Comparison of ENCODE assay signal across 16 cellular contexts in genomic region chr1:202165942-202166843, GRCh38. TPM values are rescaled to one million over a fixed set of nuclear protein-coding genes. Genes with fewer than 3 reads are reported as not detected.
DNase-seq lines count a peak whose midpoint lies in the region; ATAC-seq and TF ChIP-seq lines count a peak whose summit lies in the region.
"Had no signal": no experiment of that assay in that cellular context is flagged by ENCODE, and none has a peak within 500 bp of the region (broad histone marks: within the 10 kb centered on the region; RNA-seq: fewer than 3 reads in every experiment).

No MANE protein-coding gene starts in this region.

- no peaks in the 10 kb centered on the region for H3K9me3 Mint-ChIP-seq in CD4-positive, alpha-beta memory T cell
- no peaks in the 10 kb centered on the region for H3K9me3 Mint-ChIP-seq in activated naive CD8-positive, alpha-beta T cell treated with anti-CD3 and anti-CD28 coated beads, Interleukin-2, amount 10 ng/mL, durations not matched to agents 7 days and 5 days
- H3K9me3 Mint-ChIP-seq in nephron, result no peaks in the 10 kb centered on the region
- H3K9me3 Mint-ChIP-seq: stimulated activated memory B cell treated with anti-CD40 and anti-IgM and Interleukin-4, amounts not matched to agents 10 μg/mL and 1 μg/mL and 100 μg/mL, for 72 hours had no signal

- TF ChIP-seq CTCF in HEK293 (tag by site-specific recombination; IDR thresholded peaks at IDR 0.05), result no peak
- no peak for TF ChIP-seq CTCF in nephron (IDR thresholded peaks at IDR 0.05; ENCODE audit: unreplicated experiment in 3 of 3)

- peaks cover 0 to 4% of the 10 kb centered on the region in 2 donors for H3K36me3 Mint-ChIP-seq in CD4-positive, alpha-beta memory T cell
- H3K36me3 Mint-ChIP-seq in activated naive CD8-positive, alpha-beta T cell treated with anti-CD3 and anti-CD28 coated beads, Interleukin-2, amount 10 ng/mL, durations not matched to agents 7 days and 5 days, result peaks cover 1% of the 10 kb centered on the region
- no peaks in the 10 kb centered on the region for H3K36me3 Mint-ChIP-seq in nephron (ENCODE audit: low read depth)
- H3K36me3 Mint-ChIP-seq: stimulated activated memory B cell treated with anti-CD40 and anti-IgM and Interleukin-4, amounts not matched to agents 10 μg/mL and 1 μg/mL and 100 μg/mL, for 72 hours had no signal

- peaks cover 35 to 71% (median 52%) of the 10 kb centered on the region in 4 donors for H3K4me1 Mint-ChIP-seq in CD4-positive, alpha-beta memory T cell
- H3K4me1 Mint-ChIP-seq in activated naive CD8-positive, alpha-beta T cell treated with anti-CD3 and anti-CD28 coated beads, Interleukin-2, amount 10 ng/mL, durations not matched to agents 7 days and 5 days, result peaks cover 44% of the 10 kb centered on the region
- H3K4me1 Mint-ChIP-seq in nephron, result peaks cover 48% of the 10 kb centered on the region

- no peaks in the 10 kb centered on the region for H3K36me3 ChIP-seq in CD4-positive, alpha-beta memory T cell (ENCODE audit: insufficient read depth, low read length)
- H3K36me3 ChIP-seq in HEK293 (ENCODE audit: control insufficient read depth in 2 of 2, insufficient read depth in 1 of 2, low read length in 2 of 2), result no peaks in the 10 kb centered on the region
- H3K36me3 ChIP-seq: prostate gland had no signal

- H3K4me3 ChIP-seq in CD4-positive, alpha-beta memory T cell (ENCODE audit: low read length in 2 of 2), result peak overlapping the region in 1 of 2 donors; percentile 23
- H3K4me3 ChIP-seq in HEK293 (ENCODE audit: low read depth, low read length), result no peak overlapping the region
- H3K4me3 ChIP-seq: prostate gland, smooth muscle cell had no signal

- H3K27me3 ChIP-seq in CD4-positive, alpha-beta memory T cell (ENCODE audit: insufficient read depth, low read length), result no peaks in the 10 kb centered on the region

- H3K9me3 ChIP-seq in CD4-positive, alpha-beta memory T cell (ENCODE audit: control insufficient read depth in 1 of 2, low read length in 2 of 2), result no peaks in the 10 kb centered on the region
- H3K9me3 ChIP-seq in HEK293 (ENCODE audit: control insufficient read depth, insufficient read depth, low read depth, low read length), result no peaks in the 10 kb centered on the region
- H3K9me3 ChIP-seq: prostate gland had no signal

- H3K27me3 Mint-ChIP-seq in CD4-positive, alpha-beta memory T cell, result no peaks in the 10 kb centered on the region
- no peaks in the 10 kb centered on the region for H3K27me3 Mint-ChIP-seq in activated naive CD8-positive, alpha-beta T cell treated with anti-CD3 and anti-CD28 coated beads, Interleukin-2, amount 10 ng/mL, durations not matched to agents 7 days and 5 days
- H3K27me3 Mint-ChIP-seq in nephron (ENCODE audit: low read depth), result peaks cover 13% of the 10 kb centered on the region

- intact Hi-C loops in CD4-positive, alpha-beta memory T cell (cut with micrococcal nuclease), result no loop called here

- CTCF ChIA-PET in CD4-positive, alpha-beta memory T cell (lab: Charles Lee; ENCODE audit: partially characterized antibody), result interaction anchor here (1.2 to 2.4 kb wide), 3 partner anchors 11 to 31 kb away, joined by 5 to 15 read pairs (median 10); no protein-coding TSS in a partner anchor
- CTCF ChIA-PET in HEK293 (lab: Yijun Ruan, JAX), result interaction anchor here (0.6 to 1.2 kb wide), 4 partner anchors 11 to 653 kb away, joined by 3 to 5 read pairs (median 4); no protein-coding TSS in a partner anchor

- H3K27ac ChIP-seq in CD4-positive, alpha-beta memory T cell (ENCODE audit: low read depth, low read length), result peak overlapping the region; percentile 93
- H3K27ac ChIP-seq in HEK293 (ENCODE audit: extremely low read depth, low read depth, low read length), result no peak overlapping the region
- H3K27ac ChIP-seq: prostate gland had no signal

- peak overlapping the region in 7 of 8 donors; percentile 27 to 86 (median 74) for H3K4me3 Mint-ChIP-seq in CD4-positive, alpha-beta memory T cell
- H3K4me3 Mint-ChIP-seq in activated naive CD8-positive, alpha-beta T cell treated with anti-CD3 and anti-CD28 coated beads, Interleukin-2, amount 10 ng/mL, durations not matched to agents 7 days and 5 days, result peak overlapping the region; percentile 69
- H3K4me3 Mint-ChIP-seq in nephron, result no peak overlapping the region
- H3K4me3 Mint-ChIP-seq: stimulated activated memory B cell treated with anti-CD40 and anti-IgM and Interleukin-4, amounts not matched to agents 10 μg/mL and 1 μg/mL and 100 μg/mL, for 72 hours had no signal

- POLR2A ChIA-PET in CD4-positive, alpha-beta memory T cell (lab: Charles Lee; ENCODE audit: partially characterized antibody), result interaction anchor here (0.7 to 2.5 kb wide), 4 partner anchors 11 to 35 kb away, joined by 3 to 10 read pairs (median 6); partner anchors contain the start of gene ARL8A
- POLR2A ChIA-PET in HEK293 (lab: Yijun Ruan, JAX), result no interaction called here
- POLR2A ChIA-PET in activated naive CD8-positive, alpha-beta T cell treated with anti-CD3 and anti-CD28 coated beads, Interleukin-2, amount 10 ng/mL, durations not matched to agents 7 days and 5 days (lab: Charles Lee), result interaction anchor here (0.7 to 5.1 kb wide), 4 partner anchors 9 to 21 kb away, joined by 3 to 40 read pairs (median 4); partner anchors contain the start of gene ARL8A

- DNase-seq in CD4-positive, alpha-beta memory T cell, result peak in 1 of 5 donors; percentile 31
- no peak for DNase-seq in activated naive CD8-positive, alpha-beta T cell treated with anti-CD3 and anti-CD28 coated beads, Interleukin-2, amount 10 ng/mL, durations not matched to agents 7 days and 5 days
- no peak for DNase-seq in NCI-H69 (lab: John Stamatoyannopoulos, UW)
- DNase-seq: C1 segment of cervical spinal cord, foreskin fibroblast, left ventricle myocardium superior, NCI-H1092, NCI-H748 treated with DMSO at 0.1 percent for 48 hours, trophoblast cell had no signal

- H3K27ac Mint-ChIP-seq in CD4-positive, alpha-beta memory T cell, result peak overlapping the region; percentile 22 to 95 (median 72)
- H3K27ac Mint-ChIP-seq in activated naive CD8-positive, alpha-beta T cell treated with anti-CD3 and anti-CD28 coated beads, Interleukin-2, amount 10 ng/mL, durations not matched to agents 7 days and 5 days, result peak overlapping the region; percentile 79
- H3K27ac Mint-ChIP-seq in nephron, result peak overlapping the region; percentile 59 to 79 (median 78)
- H3K27ac Mint-ChIP-seq: stimulated activated memory B cell treated with anti-CD40 and anti-IgM and Interleukin-4, amounts not matched to agents 10 μg/mL and 1 μg/mL and 100 μg/mL, for 72 hours had no signal

- peaks cover 62% of the 10 kb centered on the region for H3K4me1 ChIP-seq in CD4-positive, alpha-beta memory T cell (ENCODE audit: insufficient read depth, low read length)
- H3K4me1 ChIP-seq in HEK293 (ENCODE audit: control insufficient read depth, insufficient read depth, low read length), result no peaks in the 10 kb centered on the region
- H3K4me1 ChIP-seq: prostate gland had no signal

- no peak for ATAC-seq in activated naive CD8-positive, alpha-beta T cell treated with anti-CD3 and anti-CD28 coated beads, Interleukin-2, amount 10 ng/mL, durations not matched to agents 7 days and 5 days (ENCODE audit: low read depth)
- ATAC-seq in HG02938 (IDR thresholded peaks at IDR 0.05; ENCODE audit: unreplicated experiment) (no peak), GM18517 (IDR thresholded peaks at IDR 0.05; ENCODE audit: unreplicated experiment) (no peak)
- ATAC-seq: left ventricle myocardium superior; stimulated activated memory B cell treated with anti-CD40 and anti-IgM and Interleukin-4, amounts not matched to agents 10 μg/mL and 1 μg/mL and 100 μg/mL, for 72 hours had no signal

TF ChIP-seq in HEK293, 187 proteins besides CTCF, POLR2A, EP300 and RAD21 (continues in another document):
- TF ChIP-seq PRDM10 (tag by site-specific recombination; IDR thresholded peaks at IDR 0.05), result peak; percentile 73

RNA-seq across cellular contexts. Expression of gene PTPN7, which starts 5.8 kb away (rescaled TPM):
- 10 to 100 TPM; 67.6 to 68.4 TPM for total RNA-seq in CD4-positive, alpha-beta memory T cell
- polyA plus RNA-seq in CD4-positive, alpha-beta memory T cell, result 10 to 100 TPM; 50.5 to 84.1 TPM
- total RNA-seq in activated naive CD8-positive, alpha-beta T cell treated with anti-CD3 and anti-CD28 coated beads, Interleukin-2, amount 10 ng/mL, durations not matched to agents 7 days and 5 days, result 100 to 1,000 TPM; 172 to 181 TPM
- total RNA-seq: smooth muscle cell had no signal
- polyA plus RNA-seq: smooth muscle cell had no signal

RNA-seq across cellular contexts. Expression of gene ARL8A, which starts 21.7 kb away (rescaled TPM):
- 10 to 100 TPM; 48.1 to 55.0 TPM for total RNA-seq in CD4-positive, alpha-beta memory T cell
- 10 to 100 TPM in 1 of 2 donors, 1 to 10 TPM in 1; 7.1 to 10.8 TPM for polyA plus RNA-seq in CD4-positive, alpha-beta memory T cell
- 10 to 100 TPM; 45.9 to 56.5 TPM for total RNA-seq in activated naive CD8-positive, alpha-beta T cell treated with anti-CD3 and anti-CD28 coated beads, Interleukin-2, amount 10 ng/mL, durations not matched to agents 7 days and 5 days

RNA-seq across cellular contexts. Expression of gene LGR6, which starts 27.4 kb away (rescaled TPM):
- under 1 TPM in 1 of 2 experiments, not detected in 1; 0.17 TPM for total RNA-seq in CD4-positive, alpha-beta memory T cell
- polyA plus RNA-seq in CD4-positive, alpha-beta memory T cell, result under 1 TPM; 0.16 to 0.33 TPM
- total RNA-seq in activated naive CD8-positive, alpha-beta T cell treated with anti-CD3 and anti-CD28 coated beads, Interleukin-2, amount 10 ng/mL, durations not matched to agents 7 days and 5 days, result 1 to 10 TPM; 2.7 to 5.2 TPM

RNA-seq across cellular contexts. Expression of gene GPR37L1, which starts 43.5 kb away (rescaled TPM):
- total RNA-seq in CD4-positive, alpha-beta memory T cell, result not detected
- under 1 TPM in 1 of 2 donors, not detected in 1; 0.07 TPM for polyA plus RNA-seq in CD4-positive, alpha-beta memory T cell
- not detected for total RNA-seq in activated naive CD8-positive, alpha-beta T cell treated with anti-CD3 and anti-CD28 coated beads, Interleukin-2, amount 10 ng/mL, durations not matched to agents 7 days and 5 days
- total RNA-seq: smooth muscle cell had no signal
- polyA plus RNA-seq: smooth muscle cell had no signal

Comparison
In these comparisons a context has a peak if more than half of its experiments do, and no peak if none do; other contexts are left out.
1. H3K4me3 Mint-ChIP-seq: peak in CD4-positive, alpha-beta memory T cell (7 of 8) and activated naive CD8-positive, alpha-beta T cell treated with anti-CD3 and anti-CD28 coated beads, Interleukin-2, amount 10 ng/mL, durations not matched to agents 7 days and 5 days (single experiment); none in nephron (0 of 3).
2. Peak in every context shown above with its lines, with median percentiles within 50 percentile points of each other: H3K27ac Mint-ChIP-seq.